Comparison of ENCODE assay signal across 30 cellular contexts in the genomic region with DNA sequence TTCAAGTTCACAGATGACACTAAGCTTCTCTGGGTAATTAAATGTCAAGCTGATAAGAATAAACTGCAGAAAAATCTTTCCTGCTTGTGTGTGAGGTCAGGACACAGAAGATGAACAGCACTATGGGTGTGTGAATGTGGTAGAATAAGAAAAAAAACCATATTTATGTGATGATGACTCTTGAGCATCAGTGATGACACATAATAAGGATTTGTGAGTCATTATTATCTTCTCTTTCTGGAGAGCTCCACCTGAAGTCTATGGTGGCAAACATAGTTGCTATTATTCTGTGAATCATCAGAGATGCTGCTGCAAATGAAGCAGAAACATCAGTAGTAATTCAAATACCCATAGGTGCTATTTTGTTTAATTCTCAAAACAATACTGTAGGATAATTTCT.
DNase-seq lines count a peak whose midpoint lies in the region; ATAC-seq and TF ChIP-seq lines count a peak whose summit lies in the region.
"Had no signal": no experiment of that assay in that cellular context is flagged by ENCODE, and none has a peak within 500 bp of the region (broad histone marks: within the 10 kb centered on the region; RNA-seq: fewer than 3 reads in every experiment).

No MANE protein-coding gene starts in this region.

- DNase-seq in AG08395 (ENCODE audit: low spot score) (peak; percentile 3), amniotic stem cell (lab: John Stamatoyannopoulos, UW) (peak; percentile 6), foreskin keratinocyte (peak; percentile 62 to 85)
- DNase-seq in activated naive CD8-positive, alpha-beta T cell treated with anti-CD3 and anti-CD28 coated beads, Interleukin-2, amount 50 U/mL, for 24 hours, result no peak
- DNase-seq: ACHN; activated effector memory CD4-positive, alpha-beta T cell treated with anti-CD3 and anti-CD28 coated beads, Interleukin-2, amount 50 U/mL, for 16 hours; C1 segment of cervical spinal cord; colonic mucosa; effector memory CD8-positive, alpha-beta T cell; head of caudate nucleus; HFFc6; mesendoderm; MV-4-11; NCI-H1694 treated with DMSO at 0.1 percent for 48 hours; NCI-H2171 treated with DMSO at 0.1 percent for 48 hours; NCI-H526 treated with DMSO at 0.1 percent for 48 hours; substantia nigra; upper lobe of right lung had no signal

- H3K9me3 Mint-ChIP-seq in activated naive CD8-positive, alpha-beta T cell treated with anti-CD3 and anti-CD28 coated beads, Interleukin-2, amount 50 U/mL, for 24 hours, result peaks cover 20% of the 10 kb centered on the region

- no peaks in the 10 kb centered on the region for H3K36me3 Mint-ChIP-seq in activated naive CD8-positive, alpha-beta T cell treated with anti-CD3 and anti-CD28 coated beads, Interleukin-2, amount 50 U/mL, for 24 hours (ENCODE audit: low read depth)

- no peaks in the 10 kb centered on the region for H3K4me1 Mint-ChIP-seq in activated naive CD8-positive, alpha-beta T cell treated with anti-CD3 and anti-CD28 coated beads, Interleukin-2, amount 50 U/mL, for 24 hours

- H3K4me3 Mint-ChIP-seq in activated naive CD8-positive, alpha-beta T cell treated with anti-CD3 and anti-CD28 coated beads, Interleukin-2, amount 50 U/mL, for 24 hours, result no peak overlapping the region
- H3K4me3 Mint-ChIP-seq: effector memory CD8-positive, alpha-beta T cell; HFFc6; T-helper 1 cell treated with Interleukin-12 subunit alpha and Interleukin-12 subunit beta and Interleukin-4 antibody, amounts not matched to agents 30 μg/mL and 1 μg/mL, for 36 hours had no signal

- H3K4me1 ChIP-seq in foreskin keratinocyte, result peaks cover 5% of the 10 kb centered on the region
- H3K4me1 ChIP-seq: colonic mucosa, prostate gland, upper lobe of right lung had no signal

- H3K27me3 Mint-ChIP-seq in activated naive CD8-positive, alpha-beta T cell treated with anti-CD3 and anti-CD28 coated beads, Interleukin-2, amount 50 U/mL, for 24 hours, result no peaks in the 10 kb centered on the region
- H3K27me3 Mint-ChIP-seq: effector memory CD8-positive, alpha-beta T cell had no signal

- peak; percentile 61 for ATAC-seq in HG02610 (IDR thresholded peaks at IDR 0.05; ENCODE audit: unreplicated experiment)
- peak; percentile 100 for ATAC-seq in foreskin keratinocyte
- no peak for ATAC-seq in activated naive CD8-positive, alpha-beta T cell treated with anti-CD3 and anti-CD28 coated beads, Interleukin-2, amount 50 U/mL, for 24 hours
- no peak for ATAC-seq in GM21529 (IDR thresholded peaks at IDR 0.05; ENCODE audit: unreplicated experiment)
- ATAC-seq in HG03280 (IDR thresholded peaks at IDR 0.05; ENCODE audit: unreplicated experiment), result no peak
- no peak for ATAC-seq in GM19452 (IDR thresholded peaks at IDR 0.05; ENCODE audit: unreplicated experiment)
- ATAC-seq: effector memory CD8-positive, alpha-beta T cell; left lobe of liver; upper lobe of right lung had no signal

- no peak overlapping the region for H3K27ac ChIP-seq in foreskin keratinocyte
- H3K27ac ChIP-seq: colonic mucosa, KMS-11, neutrophil, prostate gland, RWPE1, SK-N-MC, skin epidermis, upper lobe of right lung had no signal

- H3K27ac Mint-ChIP-seq in activated naive CD8-positive, alpha-beta T cell treated with anti-CD3 and anti-CD28 coated beads, Interleukin-2, amount 50 U/mL, for 24 hours, result no peak overlapping the region
- H3K27ac Mint-ChIP-seq: effector memory CD8-positive, alpha-beta T cell; HFFc6; T-helper 1 cell treated with Interleukin-12 subunit alpha and Interleukin-12 subunit beta and Interleukin-4 antibody, amounts not matched to agents 30 μg/mL and 1 μg/mL, for 36 hours had no signal

- H3K27me3 ChIP-seq in foreskin keratinocyte, result no peaks in the 10 kb centered on the region
- H3K27me3 ChIP-seq: colonic mucosa, neutrophil, upper lobe of right lung had no signal

- peak; percentile 55 for TF ChIP-seq CTCF in foreskin keratinocyte (conservative IDR thresholded peaks at IDR 0.05)

Comparison
In these comparisons a context has a peak if more than half of its experiments do, and no peak if none do; other contexts are left out.
1. ATAC-seq: peak in HG02610 (single experiment) and foreskin keratinocyte (single experiment); none in activated naive CD8-positive, alpha-beta T cell treated with anti-CD3 and anti-CD28 coated beads, Interleukin-2, amount 50 U/mL, for 24 hours (single experiment), GM21529 (single experiment), HG03280 (single experiment) and GM19452 (single experiment).